In genomic region chr19:47228168-47228936, GRCh38 we compare ENCODE assay signal across 8 cellular contexts. TPM values are rescaled to one million over a fixed set of nuclear protein-coding genes. Genes with fewer than 3 reads are reported as not detected.
DNase-seq lines count a peak whose midpoint lies in the region; ATAC-seq and TF ChIP-seq lines count a peak whose summit lies in the region.

No MANE protein-coding gene starts in this region.

- TF ChIP-seq CTCF in AG09309 (IDR thresholded peaks at IDR 0.05; ENCODE audit: control insufficient read depth, insufficient read depth, low read depth, low read length, missing control alignments), result no peak
- no peak for TF ChIP-seq CTCF in H9 (conservative IDR thresholded peaks at IDR 0.05)
- TF ChIP-seq CTCF in breast epithelium (IDR thresholded peaks at IDR 0.05), result no peak
- no peak for TF ChIP-seq CTCF in suprapubic skin (IDR thresholded peaks at IDR 0.05)

- no peaks in the 10 kb centered on the region for H3K79me1 ChIP-seq in H9 (ENCODE audit: insufficient read depth, low read depth, low read length, poor library complexity, severe bottlenecking)

- H2BK120ac ChIP-seq in H9 (ENCODE audit: low read depth, low read length, poor library complexity, severe bottlenecking), result no peak overlapping the region

- no peak overlapping the region for H2BK5ac ChIP-seq in H9 (ENCODE audit: insufficient read length, low read length)

- no peak overlapping the region for H4K8ac ChIP-seq in H9 (replicated peaks; ENCODE audit: insufficient read length, low read depth, low read length)

- intact Hi-C loops in breast epithelium (cut with DNase I; ENCODE audit: low total_unique reads), result no loop called here

- H3K56ac ChIP-seq in H9 (ENCODE audit: insufficient read length, low read depth, low read length), result no peak overlapping the region

- H3K4me1 Mint-ChIP-seq in H9, result peaks cover 26 to 27% of the 10 kb centered on the region in 2 experiments

- H3K4me3 Mint-ChIP-seq in H9, result peak overlapping the region in 1 of 2 experiments; percentile 79; a peak in 2 of 5 replicates

- H2AFZ ChIP-seq in H9 (ENCODE audit: low read length), result no peak overlapping the region

- H3K4ac ChIP-seq in H9 (ENCODE audit: low read depth, low read length), result no peak overlapping the region

- WGBS in H9 (ENCODE audit: extremely low coverage, insufficient read length, low lambda C conversion rate), result no CpG with 5 or more reads among the region's 50 CpGs
- WGBS in suprapubic skin, result 2% methylated on average over 17 of the region's 50 CpGs

- H3K36me3 ChIP-seq in breast epithelium (no peaks in the 10 kb centered on the region), suprapubic skin (peaks cover 6% of the 10 kb centered on the region)

- no peak overlapping the region for H2BK12ac ChIP-seq in H9 (ENCODE audit: insufficient read length, low read depth, low read length)

- H3K27me3 ChIP-seq in H9 (ENCODE audit: insufficient read depth, low read length), result no peaks in the 10 kb centered on the region
- no peaks in the 10 kb centered on the region for H3K27me3 ChIP-seq in breast epithelium
- H3K27me3 ChIP-seq in suprapubic skin, result no peaks in the 10 kb centered on the region

- H3K23me2 ChIP-seq in H9 (ENCODE audit: insufficient read length, low read depth, low read length, poor library complexity, severe bottlenecking), result peaks cover 30% of the 10 kb centered on the region

- H2AK5ac ChIP-seq in H9 (ENCODE audit: insufficient read length, low read length), result no peak overlapping the region

- no peak overlapping the region for H4K5ac ChIP-seq in H9 (ENCODE audit: insufficient read length, low read depth, low read length)

- H3K4me3 ChIP-seq in AG09309 (ENCODE audit: control insufficient read depth, low read depth, low read length), result peak overlapping the region; percentile 93
- peak overlapping the region; percentile 97 to 99 (median 98) for H3K4me3 ChIP-seq in breast epithelium
- H3K4me3 ChIP-seq in suprapubic skin, result peak overlapping the region; percentile 93

- no peak overlapping the region for H2BK20ac ChIP-seq in H9 (ENCODE audit: low read depth, low read length, poor library complexity, severe bottlenecking)

- H3K9me3 Mint-ChIP-seq in H9, result no peaks in the 10 kb centered on the region; a peak in 2 of 5 replicates

- H3T11ph ChIP-seq in H9 (ENCODE audit: low read length), result no peak overlapping the region

- no peak overlapping the region for H3K23ac ChIP-seq in H9 (ENCODE audit: insufficient read length, low read depth, low read length)

- peak overlapping the region; percentile 45 for H3K9ac ChIP-seq in H9 (ENCODE audit: extremely low read depth, insufficient read length, low read length)

- no peak overlapping the region for H4K91ac ChIP-seq in H9 (ENCODE audit: insufficient read length, low read depth, low read length)

- no peak for DNase-seq in AG09309 (ENCODE audit: low read depth)
- peak; percentile 73 for DNase-seq in H9
- peak; percentile 87 for DNase-seq in SW480 (ENCODE audit: low spot score)
- DNase-seq in breast epithelium (ENCODE audit: low spot score in 2 of 2), result peak; percentile 75 to 80
- DNase-seq in left kidney (ENCODE audit: low read depth, low spot score), result peak; percentile 69
- DNase-seq in suprapubic skin (ENCODE audit: low spot score in 2 of 2), result peak in 1 of 2 donors; percentile 84
- no peak for DNase-seq in 8988T

- ATAC-seq in GM21786 (IDR thresholded peaks at IDR 0.05; ENCODE audit: unreplicated experiment), result no peak

- H2BK15ac ChIP-seq in H9 (ENCODE audit: low read depth, low read length), result no peak overlapping the region

- no peak for TF ChIP-seq EP300 in suprapubic skin (IDR thresholded peaks at IDR 0.05)

- H3K4me1 ChIP-seq in H9 (ENCODE audit: insufficient read depth, low read length) (peaks cover 7% of the 10 kb centered on the region; the same call in 1 of the 2 replicates), breast epithelium (peaks cover 3 to 7% of the 10 kb centered on the region in 2 donors), suprapubic skin (peaks cover 67% of the 10 kb centered on the region)

- peaks cover 0 to 11% (median 8%) of the 10 kb centered on the region in 3 experiments; a peak in 5 of 7 replicates for H3K36me3 Mint-ChIP-seq in H9 (ENCODE audit: insufficient read depth in 1 of 3, low read depth in 3 of 3)

- H3K18ac ChIP-seq in H9 (ENCODE audit: insufficient read length, low read depth, low read length), result peak overlapping the region; percentile 40

- H3K27ac ChIP-seq in H9 (ENCODE audit: insufficient read length, low read depth, low read length), result no peak overlapping the region
- peak overlapping the region; percentile 99 to 100 for H3K27ac ChIP-seq in breast epithelium
- H3K27ac ChIP-seq in suprapubic skin, result peak overlapping the region; percentile 96

- H3K27ac Mint-ChIP-seq in H9, result no peak overlapping the region

- H4K20me1 ChIP-seq in H9 (ENCODE audit: control insufficient read depth, insufficient read depth, insufficient read length), result peaks cover 4% of the 10 kb centered on the region

- peak overlapping the region; percentile 83 for H3K14ac ChIP-seq in H9 (ENCODE audit: insufficient read depth, low read length)

- TF ChIP-seq POLR2A in breast epithelium (IDR thresholded peaks at IDR 0.05) (peak; percentile 13), suprapubic skin (IDR thresholded peaks at IDR 0.05) (no peak)

- H3K79me2 ChIP-seq in H9 (ENCODE audit: insufficient read depth, low read length), result peaks cover 2% of the 10 kb centered on the region; the same call in 1 of the 2 replicates

- no peaks in the 10 kb centered on the region for H3K27me3 Mint-ChIP-seq in H9 (ENCODE audit: low read depth)

- peak overlapping the region; percentile 88 for H3K4me2 ChIP-seq in H9 (ENCODE audit: insufficient read depth, insufficient read length, low read length)

- H3K9me3 ChIP-seq in H9 (ENCODE audit: control insufficient read depth, low read depth, low read length) (no peaks in the 10 kb centered on the region), breast epithelium (no peaks in the 10 kb centered on the region), suprapubic skin (no peaks in the 10 kb centered on the region)

RNA-seq across cellular contexts. Expression of gene BBC3, which starts 2.6 kb away (rescaled TPM):
- 23.2 and 24.8 TPM in 2 replicates for total RNA-seq in H9 (2021)
- total RNA-seq in breast epithelium, result 1 to 10 TPM; 4.5 to 7.5 (median 6.4) TPM
- 10 to 100 TPM in 2 of 4 donors, 1 to 10 TPM in 2; 5.6 to 13.6 (median 9.7) TPM for total RNA-seq in suprapubic skin

RNA-seq across cellular contexts. Expression of gene CCDC9, which starts 28.0 kb away (rescaled TPM):
- total RNA-seq in H9 (2021), result 34.4 and 36.9 TPM in 2 replicates
- total RNA-seq in breast epithelium, result 10 to 100 TPM in 2 of 3 donors, 1 to 10 TPM in 1; 9.4 to 15.1 (median 14.8) TPM
- total RNA-seq in suprapubic skin, result 10 to 100 TPM; 24.6 to 33.2 (median 27.4) TPM

RNA-seq across cellular contexts. Expression of gene INAFM1, which starts 46.3 kb away (rescaled TPM):
- total RNA-seq in H9 (2021) (8.5 and 9.2 TPM in 2 replicates), breast epithelium (10 to 100 TPM in 1 of 3 donors, 1 to 10 TPM in 2; 5.3 to 10.5 (median 7.2) TPM), suprapubic skin (10 to 100 TPM in 2 of 4 donors, 1 to 10 TPM in 2; 6.6 to 13.5 (median 10.6) TPM)

Comparison
In these comparisons a context has a peak if more than half of its experiments do, and no peak if none do; other contexts are left out.
1. DNase-seq: peak in H9 (single experiment), SW480 (single experiment), breast epithelium (2 of 2) and left kidney (single experiment); none in AG09309 (single experiment) and 8988T (single experiment).
2. Peak in every context shown above with its lines, with median percentiles within 50 percentile points of each other: H3K4me3 ChIP-seq.